23 cellular contexts compared by ENCODE assay signal in the genomic region with DNA sequence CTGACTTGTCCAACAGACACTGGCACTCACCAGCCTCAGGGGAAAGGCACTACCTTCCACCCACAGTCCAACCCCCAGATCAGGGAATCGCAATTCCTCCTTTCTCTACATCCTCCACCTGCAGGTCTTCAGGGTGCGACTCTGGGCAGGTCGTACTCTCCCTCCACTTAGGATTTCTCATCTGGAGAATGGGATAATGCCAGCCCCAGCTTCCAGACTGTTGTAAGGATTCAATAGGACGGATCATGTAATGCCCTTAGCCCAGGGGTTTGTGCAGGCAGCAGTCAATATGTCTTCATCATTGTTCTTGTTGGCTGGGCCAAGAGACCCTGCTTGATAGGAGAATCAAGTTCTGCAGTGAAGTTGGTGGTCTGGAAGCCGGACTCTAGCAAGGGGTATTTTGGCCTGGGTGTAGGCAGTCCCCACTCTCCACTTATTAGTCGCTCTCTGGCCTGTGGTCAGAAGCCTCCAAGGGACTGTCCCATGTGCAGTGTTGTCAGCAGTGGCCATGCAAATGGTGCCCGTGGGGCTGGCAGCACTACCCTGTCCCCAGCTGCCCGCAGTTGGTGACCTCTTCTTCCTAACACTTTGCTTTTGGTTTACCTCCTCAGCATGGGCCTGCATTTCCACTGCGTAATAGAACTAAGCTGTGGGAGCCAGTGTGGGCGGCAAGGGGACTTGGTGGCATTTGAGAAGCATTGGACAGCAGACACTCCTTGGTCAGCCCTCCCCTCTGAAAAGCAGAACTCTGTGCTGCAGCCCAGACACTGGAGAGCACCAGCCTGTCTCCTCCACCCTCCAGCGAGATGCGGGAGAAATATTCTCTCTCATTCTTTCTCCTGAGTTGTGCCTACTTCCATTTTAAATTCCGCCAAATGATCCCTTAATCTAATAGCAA.
DNase-seq lines count a peak whose midpoint lies in the region; ATAC-seq and TF ChIP-seq lines count a peak whose summit lies in the region.
"Had no signal": no experiment of that assay in that cellular context is flagged by ENCODE, and none has a peak within 500 bp of the region (broad histone marks: within the 10 kb centered on the region; RNA-seq: fewer than 3 reads in every experiment).

No MANE protein-coding gene starts in this region.

- H3K27me3 ChIP-seq in endodermal cell (ENCODE audit: control insufficient read depth, insufficient read depth, low read length, poor library complexity, severe bottlenecking) = no peaks in the 10 kb centered on the region

- H3K36me3 ChIP-seq in KOPT-K1 (ENCODE audit: insufficient read depth, low read length) = peaks cover 11% of the 10 kb centered on the region; the same call in 1 of the 2 replicates
- H3K36me3 ChIP-seq in endodermal cell (ENCODE audit: control insufficient read depth, insufficient read depth, low read length) = no peaks in the 10 kb centered on the region
- H3K36me3 ChIP-seq: left ventricle myocardium inferior, transverse colon had no signal

- intact Hi-C loops in Calu3 (cut with micrococcal nuclease; ENCODE audit: unreplicated experiment) (loop anchor here (5.0 kb wide), 1 partner anchor 46 kb away; no protein-coding TSS in a partner anchor), posterior vena cava (cut with DNase I) (no loop called here)

- WGBS in endodermal cell (ENCODE audit: insufficient coverage in 1 of 2, insufficient read length in 1 of 2), 2 experiments = 85 to 95% methylated on average over 11 to 13 of the region's 13 CpGs

- peaks cover 14% of the 10 kb centered on the region for H3K4me1 ChIP-seq in endodermal cell (ENCODE audit: control insufficient read depth, insufficient read depth, low read length)
- H3K4me1 ChIP-seq: transverse colon had no signal

- no peak for DNase-seq in Calu3
- DNase-seq in endodermal cell = peak; percentile 51
- peak; percentile 38 for DNase-seq in posterior vena cava (ENCODE audit: low spot score)
- DNase-seq in COLO829 (ENCODE audit: low spot score) = no peak
- DNase-seq in iPS-NIHi7 (ENCODE audit: extremely low spot score) = no peak
- no peak for DNase-seq in NOMO-1 (lab: John Stamatoyannopoulos, UW; ENCODE audit: unreplicated experiment in 2 of 2)
- DNase-seq: activated CD8-positive, alpha-beta T cell treated with anti-CD3 and anti-CD28 coated beads, Interleukin-2, amount 10 ng/mL, durations not matched to agents 7 days and 5 days; activated gamma-delta T cell; activated naive CD8-positive, alpha-beta T cell treated with anti-CD3 and anti-CD28 coated beads, Interleukin-2, amount 10 ng/mL, durations not matched to agents 7 days and 5 days; caudate nucleus; DMS79 treated with DMSO at 0.1 percent for 48 hours; left ventricle myocardium inferior; natural killer cell; NCI-H1436; NCI-H2081 treated with DMSO at 0.1 percent for 48 hours; NCI-H226; NCI-H69; retina; stimulated activated CD4-positive, alpha-beta T cell treated with anti-CD3 and anti-CD28 coated beads, Interleukin-1b, Interleukin-23, amount 100 ng/mL, for 48 hours; transverse colon had no signal

- H3K27ac Mint-ChIP-seq in Calu3 (ENCODE audit: unreplicated experiment) (peak overlapping the region; percentile 91), endodermal cell (peak overlapping the region; percentile 0)
- H3K27ac Mint-ChIP-seq: activated CD8-positive, alpha-beta T cell treated with anti-CD3 and anti-CD28 coated beads, Interleukin-2, amount 10 ng/mL, durations not matched to agents 7 days and 5 days; activated naive CD8-positive, alpha-beta T cell treated with anti-CD3 and anti-CD28 coated beads, Interleukin-2, amount 10 ng/mL, durations not matched to agents 7 days and 5 days; natural killer cell had no signal

- H3K36me3 Mint-ChIP-seq in Calu3 (ENCODE audit: insufficient read depth, unreplicated experiment) (peaks cover 16% of the 10 kb centered on the region), endodermal cell (ENCODE audit: low read depth) (no peaks in the 10 kb centered on the region)
- H3K36me3 Mint-ChIP-seq: activated naive CD8-positive, alpha-beta T cell treated with anti-CD3 and anti-CD28 coated beads, Interleukin-2, amount 10 ng/mL, durations not matched to agents 7 days and 5 days; natural killer cell had no signal

- ATAC-seq in HG02884 (IDR thresholded peaks at IDR 0.05; ENCODE audit: unreplicated experiment) = no peak
- ATAC-seq: activated CD8-positive, alpha-beta T cell treated with anti-CD3 and anti-CD28 coated beads, Interleukin-2, amount 10 ng/mL, durations not matched to agents 7 days and 5 days; natural killer cell had no signal

- no TSS peak for BruUV-seq in Calu3 (replicated peaks; lab: Mats Ljungman, UMichigan)

- H3K9me3 Mint-ChIP-seq in Calu3 (ENCODE audit: low read depth, unreplicated experiment) (peaks cover 6% of the 10 kb centered on the region), endodermal cell (no peaks in the 10 kb centered on the region)
- H3K9me3 Mint-ChIP-seq: activated naive CD8-positive, alpha-beta T cell treated with anti-CD3 and anti-CD28 coated beads, Interleukin-2, amount 10 ng/mL, durations not matched to agents 7 days and 5 days; natural killer cell had no signal

- no peak overlapping the region for H3K9ac ChIP-seq in endodermal cell (ENCODE audit: extremely low read depth, low read length, poor library complexity, severe bottlenecking)

- peaks cover 10% of the 10 kb centered on the region for H3K9me3 ChIP-seq in KOPT-K1 (ENCODE audit: insufficient read depth, low read length, poor library complexity, severe bottlenecking)
- H3K9me3 ChIP-seq in endodermal cell (ENCODE audit: control insufficient read depth, low read length) = no peaks in the 10 kb centered on the region
- H3K9me3 ChIP-seq: transverse colon had no signal

- TF ChIP-seq CTCF in Calu3 (IDR thresholded peaks at IDR 0.05; ENCODE audit: unreplicated experiment) (no peak), endodermal cell (conservative IDR thresholded peaks at IDR 0.05) (no peak)

- H3K4me1 Mint-ChIP-seq in Calu3 (ENCODE audit: low read depth, unreplicated experiment) = peaks cover 48% of the 10 kb centered on the region
- peaks cover 44% of the 10 kb centered on the region for H3K4me1 Mint-ChIP-seq in endodermal cell
- H3K4me1 Mint-ChIP-seq: activated naive CD8-positive, alpha-beta T cell treated with anti-CD3 and anti-CD28 coated beads, Interleukin-2, amount 10 ng/mL, durations not matched to agents 7 days and 5 days; natural killer cell had no signal

- H3K27ac ChIP-seq in KOPT-K1 (ENCODE audit: low read depth, low read length, poor library complexity, severe bottlenecking) (peak overlapping the region; percentile 94), endodermal cell (ENCODE audit: low read depth, low read length) (no peak overlapping the region)
- H3K27ac ChIP-seq: left ventricle myocardium inferior, skin epidermis, transverse colon had no signal

- CTCF ChIA-PET in Calu3 (lab: Charles Lee) = no interaction called here

- no peak overlapping the region for H3K4me3 ChIP-seq in endodermal cell (ENCODE audit: low read length)
- H3K4me3 ChIP-seq: left ventricle myocardium inferior, skin epidermis, transverse colon had no signal

- no peaks in the 10 kb centered on the region for H3K27me3 Mint-ChIP-seq in Calu3 (ENCODE audit: unreplicated experiment)
- H3K27me3 Mint-ChIP-seq in endodermal cell (ENCODE audit: insufficient read depth) = peaks cover 31% of the 10 kb centered on the region

- H3K4me3 Mint-ChIP-seq in Calu3 (ENCODE audit: low read depth, unreplicated experiment) = no peak overlapping the region
- no peak overlapping the region for H3K4me3 Mint-ChIP-seq in endodermal cell
- H3K4me3 Mint-ChIP-seq: activated CD8-positive, alpha-beta T cell treated with anti-CD3 and anti-CD28 coated beads, Interleukin-2, amount 10 ng/mL, durations not matched to agents 7 days and 5 days; activated naive CD8-positive, alpha-beta T cell treated with anti-CD3 and anti-CD28 coated beads, Interleukin-2, amount 10 ng/mL, durations not matched to agents 7 days and 5 days; natural killer cell had no signal

Comparison
In these comparisons a context has a peak if more than half of its experiments do, and no peak if none do; other contexts are left out.
1. DNase-seq: peak in endodermal cell (single experiment) and posterior vena cava (single experiment); none in Calu3 (single experiment), COLO829 (single experiment), iPS-NIHi7 (single experiment) and NOMO-1 (0 of 2).